Comparison of ENCODE assay signal across 11 cellular contexts in genomic region chr12:13161172-13161571, GRCh38. TPM values are rescaled to one million over a fixed set of nuclear protein-coding genes. Genes with fewer than 3 reads are reported as not detected.
DNase-seq lines count a peak whose midpoint lies in the region; ATAC-seq and TF ChIP-seq lines count a peak whose summit lies in the region.
"Had no signal": no experiment of that assay in that cellular context is flagged by ENCODE, and none has a peak within 500 bp of the region (broad histone marks: within the 10 kb centered on the region; RNA-seq: fewer than 3 reads in every experiment).

No MANE protein-coding gene starts in this region.

- H3K23me2 ChIP-seq in H9 (ENCODE audit: insufficient read length, low read depth, low read length, poor library complexity, severe bottlenecking), result no peaks in the 10 kb centered on the region

- no peaks in the 10 kb centered on the region for H3K79me1 ChIP-seq in H9 (ENCODE audit: insufficient read depth, low read depth, low read length, poor library complexity, severe bottlenecking)

- no peak overlapping the region for H3K4me2 ChIP-seq in H9 (ENCODE audit: insufficient read depth, insufficient read length, low read length)

- TF ChIP-seq CTCF in AG09309 (IDR thresholded peaks at IDR 0.05; ENCODE audit: control insufficient read depth, insufficient read depth, low read depth, low read length, missing control alignments), result peak; percentile 28
- peak; percentile 58 for TF ChIP-seq CTCF in H9 (conservative IDR thresholded peaks at IDR 0.05)
- TF ChIP-seq CTCF in glutamatergic neuron (IDR thresholded peaks at IDR 0.05; ENCODE audit: partially characterized antibody, unreplicated experiment), result peak; percentile 74

- H3K14ac ChIP-seq in H9 (ENCODE audit: insufficient read depth, low read length), result no peak overlapping the region

- H2AK5ac ChIP-seq in H9 (ENCODE audit: insufficient read length, low read length), result no peak overlapping the region

- H3K4me3 Mint-ChIP-seq in H9, result no peak overlapping the region
- no peak overlapping the region for H3K4me3 Mint-ChIP-seq in glutamatergic neuron (ENCODE audit: unreplicated experiment)

- no peak overlapping the region for H2BK5ac ChIP-seq in H9 (ENCODE audit: insufficient read length, low read length)

- H2BK20ac ChIP-seq in H9 (ENCODE audit: low read depth, low read length, poor library complexity, severe bottlenecking), result no peak overlapping the region

- no peak overlapping the region for H4K91ac ChIP-seq in H9 (ENCODE audit: insufficient read length, low read depth, low read length)

- no peak overlapping the region for H3K18ac ChIP-seq in H9 (ENCODE audit: insufficient read length, low read depth, low read length)

- H3K79me2 ChIP-seq in H9 (ENCODE audit: insufficient read depth, low read length), result no peaks in the 10 kb centered on the region

- H3K56ac ChIP-seq in H9 (ENCODE audit: insufficient read length, low read depth, low read length), result no peak overlapping the region

- H2BK15ac ChIP-seq in H9 (ENCODE audit: low read depth, low read length), result no peak overlapping the region

- no peak overlapping the region for H2BK120ac ChIP-seq in H9 (ENCODE audit: low read depth, low read length, poor library complexity, severe bottlenecking)

- no peak overlapping the region for H3K27ac ChIP-seq in H9 (ENCODE audit: insufficient read length, low read depth, low read length)

- H4K5ac ChIP-seq in H9 (ENCODE audit: insufficient read length, low read depth, low read length), result no peak overlapping the region

- no peak overlapping the region for H4K8ac ChIP-seq in H9 (replicated peaks; ENCODE audit: insufficient read length, low read depth, low read length)

- H2BK12ac ChIP-seq in H9 (ENCODE audit: insufficient read length, low read depth, low read length), result no peak overlapping the region

- no peaks in the 10 kb centered on the region for H3K9me3 ChIP-seq in H9 (ENCODE audit: control insufficient read depth, low read depth, low read length)

- no peaks in the 10 kb centered on the region for H3K9me3 Mint-ChIP-seq in H9
- peaks cover 2% of the 10 kb centered on the region for H3K9me3 Mint-ChIP-seq in glutamatergic neuron (ENCODE audit: unreplicated experiment)

- WGBS in H9 (ENCODE audit: extremely low coverage, insufficient read length, low lambda C conversion rate), result no CpG with 5 or more reads among the region's 3 CpGs

- no peaks in the 10 kb centered on the region; a peak in 2 of 7 replicates for H3K36me3 Mint-ChIP-seq in H9 (ENCODE audit: insufficient read depth in 1 of 3, low read depth in 3 of 3)
- H3K36me3 Mint-ChIP-seq in glutamatergic neuron (ENCODE audit: unreplicated experiment), result peaks cover 3% of the 10 kb centered on the region

- H3K27ac Mint-ChIP-seq in H9 (no peak overlapping the region), glutamatergic neuron (ENCODE audit: unreplicated experiment) (no peak overlapping the region)

- DNase-seq in AG09309 (ENCODE audit: low read depth) (no peak), H9 (no peak), glutamatergic neuron (no peak), Ammon's horn (ENCODE audit: low spot score) (no peak), SIG-M5 treated with dmso at 0.1 percent for 504 hours (lab: John Stamatoyannopoulos, UW; ENCODE audit: unreplicated experiment) (no peak)
- DNase-seq: erythroblast; NCI-H2227 treated with DMSO at 0.1 percent for 48 hours; stimulated activated CD8-positive, alpha-beta memory T cell treated with anti-CD3 and anti-CD28 coated beads, Interleukin-4, amount 100 ng/mL, for 48 hours had no signal

- H3K4me1 ChIP-seq in H9 (ENCODE audit: insufficient read depth, low read length), result no peaks in the 10 kb centered on the region; the same call in 1 of the 2 replicates

- H3K27me3 ChIP-seq in H9 (ENCODE audit: insufficient read depth, low read length), result no peaks in the 10 kb centered on the region; the same call in 1 of the 2 replicates

- H3K23ac ChIP-seq in H9 (ENCODE audit: insufficient read length, low read depth, low read length), result no peak overlapping the region

- no peaks in the 10 kb centered on the region for H4K20me1 ChIP-seq in H9 (ENCODE audit: control insufficient read depth, insufficient read depth, insufficient read length)

- H2AFZ ChIP-seq in H9 (ENCODE audit: low read length), result no peak overlapping the region

- H3K4me1 Mint-ChIP-seq in H9 (peaks cover 3 to 4% of the 10 kb centered on the region in 2 experiments; a peak in 1 of 4 replicates), glutamatergic neuron (ENCODE audit: low read depth, unreplicated experiment) (no peaks in the 10 kb centered on the region)

- no peak overlapping the region for H3K9ac ChIP-seq in H9 (ENCODE audit: extremely low read depth, insufficient read length, low read length)

- H3K27me3 Mint-ChIP-seq in H9 (ENCODE audit: low read depth) (no peaks in the 10 kb centered on the region; the same call in 1 of the 2 replicates), glutamatergic neuron (ENCODE audit: unreplicated experiment) (no peaks in the 10 kb centered on the region)

- ATAC-seq in SK-N-SH treated with all-trans-retinoic acid at 6 μM for 48 hours (peak; percentile 53), HG03460 (IDR thresholded peaks at IDR 0.05; ENCODE audit: unreplicated experiment) (no peak), HG02938 (IDR thresholded peaks at IDR 0.05; ENCODE audit: unreplicated experiment) (no peak)

- no peak overlapping the region for H3K4ac ChIP-seq in H9 (ENCODE audit: low read depth, low read length)

- H3T11ph ChIP-seq in H9 (ENCODE audit: low read length), result no peak overlapping the region

- H3K4me3 ChIP-seq in AG09309 (ENCODE audit: control insufficient read depth, low read depth, low read length), result no peak overlapping the region

TF ChIP-seq in SK-N-SH treated with all-trans-retinoic acid at 6 μM for 48 hours, 23 proteins besides CTCF, POLR2A, EP300 and RAD21:
- TF ChIP-seq ZNF565 (CRISPR knock-in tag; conservative IDR thresholded peaks at IDR 0.05; ENCODE audit: low read depth) (no peak), ISL1 (CRISPR knock-in tag; IDR thresholded peaks at IDR 0.05) (no peak)

RNA-seq across cellular contexts. Expression of gene EMP1, which starts 35.4 kb away (rescaled TPM):
- 0.63 and 0.75 TPM in 2 replicates for total RNA-seq in H9 (2021)
- not detected for total RNA-seq in glutamatergic neuron (ENCODE audit: unreplicated experiment)

RNA-seq across cellular contexts. Expression of gene GSG1, which starts 57.7 kb away (rescaled TPM):
- total RNA-seq in H9 (2021) (0.22 and 0.33 TPM in 2 replicates), glutamatergic neuron (ENCODE audit: unreplicated experiment) (not detected)
